ENCODE assay signal across 8 cellular contexts in the genomic region with DNA sequence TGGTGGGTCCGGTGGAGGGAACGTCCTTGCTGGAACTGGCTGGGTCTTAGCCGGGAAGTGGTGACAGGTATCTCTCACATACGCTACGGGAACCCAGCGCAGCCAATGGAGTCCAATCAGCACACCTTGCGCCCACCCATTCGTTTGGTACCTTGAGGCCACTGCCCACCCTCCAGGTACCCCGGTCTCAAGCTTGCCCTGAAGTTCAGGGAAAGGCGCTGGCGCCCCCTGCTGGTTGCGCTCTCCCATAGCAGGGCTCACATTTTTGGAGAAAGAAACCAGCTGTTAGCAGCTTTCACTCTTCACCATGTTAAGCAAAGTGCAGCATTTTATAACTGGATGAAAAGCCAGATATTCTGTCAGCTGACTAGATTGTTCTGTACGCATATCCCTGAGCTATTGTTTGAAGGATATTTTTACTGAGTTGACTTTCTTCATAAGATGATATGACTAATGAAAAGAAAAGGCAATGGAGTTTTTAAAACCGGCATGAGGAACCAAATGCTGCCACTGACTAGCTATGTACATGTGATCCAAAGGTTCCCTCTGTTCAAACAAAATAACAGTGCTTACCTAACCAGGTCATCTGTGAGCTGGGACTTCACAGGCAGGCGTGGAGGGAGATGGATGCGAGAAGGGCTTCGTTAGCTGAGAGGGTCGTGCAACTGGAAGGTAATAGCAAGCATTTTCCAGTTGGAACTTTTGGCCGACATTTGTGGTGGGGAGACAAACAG. TPM values are rescaled to one million over a fixed set of nuclear protein-coding genes. Genes with fewer than 3 reads are reported as not detected.
DNase-seq lines count a peak whose midpoint lies in the region; ATAC-seq and TF ChIP-seq lines count a peak whose summit lies in the region.

No MANE protein-coding gene starts in this region.

- TF ChIP-seq CTCF in heart left ventricle (IDR thresholded peaks at IDR 0.05): peak in 11 of 12 donors; percentile 18 to 67 (median 43)
- TF ChIP-seq CTCF in NB4 (IDR thresholded peaks at IDR 0.05; ENCODE audit: low read depth, low read length): peak; percentile 97
- peak; percentile 18 for TF ChIP-seq CTCF in psoas muscle (IDR thresholded peaks at IDR 0.05)

- 34 to 41% (median 38%) methylated on average over 16 to 19 of the region's 19 CpGs for WGBS in heart left ventricle, 4 donors
- 39 to 46% (median 46%) methylated on average over 19 of the region's 19 CpGs for WGBS in psoas muscle, 3 donors

- intact Hi-C loops in heart left ventricle (cut with DNase I): loop anchor here in 1 of 10 donors (5.0 kb wide), 1 partner anchor 196 kb away; no protein-coding TSS in a partner anchor
- intact Hi-C loops in Right ventricle myocardium inferior (cut with DNase I): no loop called here
- intact Hi-C loops in psoas muscle (cut with DNase I): no loop called here

- ATAC-seq in heart left ventricle (no peak), Right ventricle myocardium inferior (no peak), psoas muscle (no peak), GM21786 (IDR thresholded peaks at IDR 0.05; ENCODE audit: unreplicated experiment) (no peak), GM21390 (IDR thresholded peaks at IDR 0.05; ENCODE audit: unreplicated experiment) (no peak)

- H3K9me3 ChIP-seq in heart left ventricle (no peaks in the 10 kb centered on the region), psoas muscle (no peaks in the 10 kb centered on the region)

- DNase-seq in heart left ventricle: no peak
- DNase-seq in Right ventricle myocardium inferior (ENCODE audit: missing footprints): no peak
- DNase-seq in NB4 (ENCODE audit: low read depth): peak; percentile 52
- peak; percentile 73 for DNase-seq in ecto neural progenitor cell (ENCODE audit: low spot score)
- DNase-seq in psoas muscle: no peak
- DNase-seq in cerebellar cortex (ENCODE audit: low spot score): no peak

- H3K27ac ChIP-seq in heart left ventricle (no peak overlapping the region), psoas muscle (no peak overlapping the region)

- H3K4me1 ChIP-seq in heart left ventricle (no peaks in the 10 kb centered on the region), psoas muscle (no peaks in the 10 kb centered on the region)

- no peaks in the 10 kb centered on the region for H3K36me3 ChIP-seq in heart left ventricle
- H3K36me3 ChIP-seq in psoas muscle (ENCODE audit: insufficient read depth in 1 of 2, low read depth in 1 of 2): no peaks in the 10 kb centered on the region

- H3K27me3 ChIP-seq in heart left ventricle: peaks cover 0 to 22% (median 9%) of the 10 kb centered on the region in 9 donors
- H3K27me3 ChIP-seq in psoas muscle (ENCODE audit: insufficient read depth in 3 of 3, low read length in 2 of 3): peaks cover 0 to 4% (median 0%) of the 10 kb centered on the region in 3 donors

- no peak overlapping the region for H3K4me3 ChIP-seq in heart left ventricle
- no peak overlapping the region for H3K4me3 ChIP-seq in NB4 (ENCODE audit: low read depth, low read length)
- H3K4me3 ChIP-seq in psoas muscle: no peak overlapping the region

- TF ChIP-seq POLR2A in heart left ventricle (IDR thresholded peaks at IDR 0.05): no peak
- TF ChIP-seq POLR2A in NB4 (IDR thresholded peaks at IDR 0.05; ENCODE audit: extremely low read depth, insufficient read length): no peak

RNA-seq across cellular contexts. Expression of a gene that starts 43.7 kb away (rescaled TPM):
- total RNA-seq in heart left ventricle: not detected
- polyA plus RNA-seq in heart left ventricle: not detected
- total RNA-seq in Right ventricle myocardium inferior: not detected
- total RNA-seq in psoas muscle: not detected
- polyA plus RNA-seq in psoas muscle: not detected

Comparison
In these comparisons a context has a peak if more than half of its experiments do, and no peak if none do; other contexts are left out.
1. DNase-seq: peak in NB4 (single experiment) and ecto neural progenitor cell (single experiment); none in heart left ventricle (0 of 5), Right ventricle myocardium inferior (single experiment), psoas muscle (0 of 2) and cerebellar cortex (single experiment).
2. CTCF ChIP-seq: peak in every context shown above with its lines; median percentile 97 in NB4; 43 in heart left ventricle; 18 in psoas muscle.